Comparison of ENCODE assay signal across 16 cellular contexts in genomic region chr7:8249121-8249520, GRCh38.
"Had no signal": no experiment of that assay in that cellular context is flagged by ENCODE, and none has a peak within 500 bp of the region (broad histone marks: within the 10 kb centered on the region; RNA-seq: fewer than 3 reads in every experiment).

No MANE protein-coding gene starts in this region.

- DNase-seq: activated CD4-positive, alpha-beta T cell treated with anti-CD3 and anti-CD28 coated beads, Interleukin-2, amount 50 U/mL, for 4 hours; activated gamma-delta T cell; amygdala; effector memory CD4-positive, alpha-beta T cell; heart right ventricle; retina; stimulated activated CD4-positive, alpha-beta T cell treated with anti-CD3 and anti-CD28 coated beads, Interleukin-1b, Interleukin-23, amount 100 ng/mL, for 48 hours; stomach; T-cell; T-helper 9 cell had no signal

- ATAC-seq: gastroesophageal sphincter, SK-N-SH treated with all-trans-retinoic acid at 6 μM for 48 hours, T-cell had no signal

- H3K36me3 Mint-ChIP-seq: activated naive CD8-positive, alpha-beta T cell; memory B cell; T-cell; type B pancreatic cell had no signal

- H3K4me1 Mint-ChIP-seq: memory B cell, T-cell had no signal

- H3K4me3 Mint-ChIP-seq: activated naive CD8-positive, alpha-beta T cell; dendritic cell treated with granulocyte-macrophage colony-stimulating factor and Interleukin-4, amounts not matched to agents 40 ng/mL and 50 ng/mL, for 4 days; memory B cell; T-cell; type B pancreatic cell had no signal

- H3K27me3 Mint-ChIP-seq: dendritic cell treated with granulocyte-macrophage colony-stimulating factor and Interleukin-4, amounts not matched to agents 40 ng/mL and 50 ng/mL, for 4 days; type B pancreatic cell had no signal

- H3K27ac Mint-ChIP-seq: activated naive CD8-positive, alpha-beta T cell; dendritic cell treated with granulocyte-macrophage colony-stimulating factor and Interleukin-4, amounts not matched to agents 40 ng/mL and 50 ng/mL, for 4 days; memory B cell; T-cell; type B pancreatic cell had no signal

- H3K9me3 Mint-ChIP-seq: dendritic cell treated with granulocyte-macrophage colony-stimulating factor and Interleukin-4, amounts not matched to agents 40 ng/mL and 50 ng/mL, for 4 days; memory B cell; type B pancreatic cell had no signal
